ENCODE assay signal across 1 cellular context in genomic region chr1:44263191-44263944, GRCh38.
TF ChIP-seq lines count a peak whose summit lies in the region.

No MANE protein-coding gene starts in this region.

TF ChIP-seq in K562, 482 proteins besides CTCF, POLR2A, EP300 and RAD21 (continued from another document):
- TF ChIP-seq PBX2 (CRISPR knock-in tag; IDR thresholded peaks at IDR 0.05; ENCODE audit: low read depth): no peak
- TF ChIP-seq PBX2 (tag; conservative IDR thresholded peaks at IDR 0.05; ENCODE audit: low read depth): no peak
- no peak for TF ChIP-seq ILK (tag; IDR thresholded peaks at IDR 0.05; ENCODE audit: borderline replicate concordance, low read depth)
- TF ChIP-seq ELK3 (CRISPR knock-in tag; IDR thresholded peaks at IDR 0.05): no peak
- no peak for TF ChIP-seq BACH1 (tag; IDR thresholded peaks at IDR 0.05)
- TF ChIP-seq ZBTB17 (CRISPR knock-in tag; IDR thresholded peaks at IDR 0.05): no peak
- no peak for TF ChIP-seq EWSR1 (IDR thresholded peaks at IDR 0.05; ENCODE audit: borderline replicate concordance, low read depth, partially characterized antibody)
- TF ChIP-seq MEF2D (tag; conservative IDR thresholded peaks at IDR 0.05; ENCODE audit: low read depth): no peak
- TF ChIP-seq SREBF2 (CRISPR knock-in tag; IDR thresholded peaks at IDR 0.05): no peak
- no peak for TF ChIP-seq RAD51 (IDR thresholded peaks at IDR 0.05; ENCODE audit: borderline replicate concordance, low read depth)
- TF ChIP-seq ZNF354B (CRISPR knock-in tag; IDR thresholded peaks at IDR 0.05): no peak
- no peak for TF ChIP-seq ATF4 (CRISPR knock-in tag; IDR thresholded peaks at IDR 0.05)
